8 cellular contexts compared by ENCODE assay signal in genomic region chr12:65232490-65233077, GRCh38. TPM values are rescaled to one million over a fixed set of nuclear protein-coding genes. Genes with fewer than 3 reads are reported as not detected.
DNase-seq lines count a peak whose midpoint lies in the region; ATAC-seq, FAIRE-seq and TF ChIP-seq lines count a peak whose summit lies in the region.

No MANE protein-coding gene starts in this region.

- peaks cover 31% of the 10 kb centered on the region for H3K36me3 Mint-ChIP-seq in nephron (ENCODE audit: low read depth)

- H3K27me3 ChIP-seq in mammary epithelial cell (ENCODE audit: insufficient read depth, low read length), result no peaks in the 10 kb centered on the region

- no peaks in the 10 kb centered on the region for H4K20me1 ChIP-seq in mammary epithelial cell (ENCODE audit: insufficient read depth, low read length)

- peaks cover 4% of the 10 kb centered on the region for H3K9me3 ChIP-seq in mammary epithelial cell (replicated peaks; ENCODE audit: insufficient read depth, low read length)

- H3K27ac ChIP-seq in mammary epithelial cell (ENCODE audit: insufficient read depth, low read depth, low read length), result no peak overlapping the region

- intact Hi-C loops in mammary epithelial cell (cut with micrococcal nuclease), result loop anchor here (1.0 to 2.0 kb wide), 3 partner anchors 64 to 341 kb away; partner anchors contain the start of gene LEMD3

- peaks cover 41% of the 10 kb centered on the region for H3K79me2 ChIP-seq in mammary epithelial cell (ENCODE audit: insufficient read depth, low read length)

- peak; percentile 98 for FAIRE-seq in G401.6 (lab: Jason Lieb, UNC)

- CTCF ChIA-PET in mammary epithelial cell (lab: Charles Lee; ENCODE audit: low non-redundant PET), result interaction anchor here (0.5 to 0.7 kb wide), 6 partner anchors 16 to 337 kb away, joined by 3 to 7 read pairs (median 4); no protein-coding TSS in a partner anchor

- H3K4me1 ChIP-seq in mammary epithelial cell (ENCODE audit: insufficient read depth, low read length), result peaks cover 5% of the 10 kb centered on the region

- no peak overlapping the region for H3K4me3 ChIP-seq in mammary epithelial cell (replicated peaks in 1 of 3; ENCODE audit: insufficient read depth in 1 of 3, low read depth in 2 of 3, low read length in 3 of 3)

- WGBS in mammary epithelial cell (ENCODE audit: low coverage, missing lambda C conversion rate), result 13% methylated on average over 3 of the region's 3 CpGs

- in situ Hi-C loops in mammary epithelial cell (cut with MboI; ENCODE audit: low sequenced_read_pairs in 2 of 2), result loop anchor here in 1 of 2 donors (25.0 kb wide), 1 partner anchor 345 kb away; no protein-coding TSS in a partner anchor

- no peaks in the 10 kb centered on the region for H3K4me1 Mint-ChIP-seq in nephron

- no peak overlapping the region for H3K27ac Mint-ChIP-seq in nephron

- no peaks in the 10 kb centered on the region for H3K36me3 ChIP-seq in mammary epithelial cell (ENCODE audit: insufficient read depth, low read length)

- BruUV-seq in mammary epithelial cell (replicated peaks; lab: Mats Ljungman, UMichigan), result no TSS peak

- dilution Hi-C loops in mammary epithelial cell (cut with HindIII; ENCODE audit: low sequenced_read_pairs), result no loop called here

- H3K9ac ChIP-seq in mammary epithelial cell (ENCODE audit: insufficient read depth, low read length), result no peak overlapping the region

- TF ChIP-seq CTCF in mammary epithelial cell (conservative IDR thresholded peaks at IDR 0.05 in 1 of 2, IDR thresholded peaks at IDR 0.05 in 1 of 2; ENCODE audit: extremely low read depth in 1 of 2, insufficient read depth in 1 of 2, low read depth in 1 of 2, low read length in 2 of 2) (peak; percentile 29 to 43), nephron (IDR thresholded peaks at IDR 0.05; ENCODE audit: unreplicated experiment in 3 of 3) (peak; percentile 26 to 51 (median 30))

- ATAC-seq in HG03095 (IDR thresholded peaks at IDR 0.05; ENCODE audit: unreplicated experiment) (no peak), GM18502 (IDR thresholded peaks at IDR 0.05; ENCODE audit: poor library complexity, unreplicated experiment) (no peak)

- no peaks in the 10 kb centered on the region for H3K27me3 Mint-ChIP-seq in nephron (ENCODE audit: low read depth)

- H3K9me3 Mint-ChIP-seq in nephron, result peaks cover 22% of the 10 kb centered on the region

- DNase-seq in LHCN-M2 (ENCODE audit: low read depth) (peak; percentile 36), mammary epithelial cell (peak; percentile 11), amygdala (lab: John Stamatoyannopoulos, UW) (no peak)
- no peak for DNase-seq in stimulated activated CD4-positive, alpha-beta T cell treated with anti-CD3 and anti-CD28 coated beads, Interleukin-1b, Interleukin-23, amount 100 ng/mL, for 48 hours

- H3K4me3 Mint-ChIP-seq in nephron, result no peak overlapping the region

- H3K4me2 ChIP-seq in mammary epithelial cell (ENCODE audit: insufficient read depth, low read depth, low read length), result peak overlapping the region; percentile 46

- no peak overlapping the region for H2AFZ ChIP-seq in mammary epithelial cell (ENCODE audit: low read depth, low read length)

RNA-seq across cellular contexts. Expression of gene MSRB3, which starts 45.9 kb away (rescaled TPM):
- total RNA-seq in LHCN-M2 (2014; rRNA removed) (36.0 and 40.8 TPM in 2 replicates), mammary epithelial cell (10 to 100 TPM; 40.5 to 56.8 TPM)
- 33.0 TPM for polyA plus RNA-seq in LHCN-M2 (2012)
- 9.9 TPM for polyA plus RNA-seq in mammary epithelial cell
- 3.2 TPM for polyA minus RNA-seq in mammary epithelial cell

Comparison
In these comparisons a context has a peak if more than half of its experiments do, and no peak if none do; other contexts are left out.
1. DNase-seq: peak in LHCN-M2 (single experiment) and mammary epithelial cell (single experiment); none in amygdala (0 of 56) and stimulated activated CD4-positive, alpha-beta T cell treated with anti-CD3 and anti-CD28 coated beads, Interleukin-1b, Interleukin-23, amount 100 ng/mL, for 48 hours (single experiment).